ENCODE assay signal across 18 cellular contexts in the genomic region with DNA sequence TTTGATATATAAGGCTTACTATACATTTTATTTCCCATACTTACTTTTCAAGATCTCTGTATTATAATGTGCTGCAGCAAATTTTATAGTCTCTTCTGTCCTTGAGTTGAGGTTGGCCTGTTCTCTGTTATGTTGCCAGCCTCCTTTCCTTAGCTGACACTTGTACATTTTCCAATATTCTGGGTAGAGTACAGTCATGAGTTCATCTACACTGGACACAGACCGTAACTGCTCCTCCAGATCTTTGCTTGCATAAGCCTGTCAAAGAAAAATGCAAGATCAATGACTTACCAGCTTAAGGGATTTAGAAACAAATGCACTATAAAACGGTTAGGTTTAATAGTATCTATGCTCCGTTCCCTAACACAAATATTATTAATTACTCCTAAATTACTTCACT.
"Had no signal": no experiment of that assay in that cellular context is flagged by ENCODE, and none has a peak within 500 bp of the region (broad histone marks: within the 10 kb centered on the region; RNA-seq: fewer than 3 reads in every experiment).

No MANE protein-coding gene starts in this region.

- ATAC-seq: esophagus mucosa, gastroesophageal sphincter, left lung, lower lobe of right lung had no signal

- H3K27ac ChIP-seq: coronary artery, dorsolateral prefrontal cortex, gastroesophageal sphincter, left lung, lower lobe of right lung, psoas muscle, sigmoid colon had no signal

- H3K27me3 ChIP-seq: dorsolateral prefrontal cortex, gastroesophageal sphincter, left lung, sigmoid colon had no signal

- H3K4me1 ChIP-seq: left lung, psoas muscle had no signal

- DNase-seq: central memory CD4-positive, alpha-beta T cell; dorsolateral prefrontal cortex; effector memory CD4-positive, alpha-beta T cell; foreskin fibroblast; glutamatergic neuron; left lung; lower lobe of right lung; midbrain; psoas muscle; retina; sigmoid colon; small intestine; stimulated activated CD4-positive, alpha-beta T cell treated with anti-CD3 and anti-CD28 coated beads, Interleukin-12 subunit alpha, Interleukin-12 subunit beta, amount 100 ng/mL, for 4 hours; stimulated activated naive CD4-positive, alpha-beta T cell; trophoblast cell had no signal

- H3K4me3 ChIP-seq: coronary artery, dorsolateral prefrontal cortex, gastroesophageal sphincter, left lung, lower lobe of right lung, psoas muscle, sigmoid colon had no signal

- H3K36me3 ChIP-seq: gastroesophageal sphincter, left lung, lower lobe of right lung, sigmoid colon had no signal

- H3K9me3 ChIP-seq: gastroesophageal sphincter, left lung, lower lobe of right lung, psoas muscle, sigmoid colon had no signal
